Comparison of ENCODE assay signal across 10 cellular contexts in the genomic region with DNA sequence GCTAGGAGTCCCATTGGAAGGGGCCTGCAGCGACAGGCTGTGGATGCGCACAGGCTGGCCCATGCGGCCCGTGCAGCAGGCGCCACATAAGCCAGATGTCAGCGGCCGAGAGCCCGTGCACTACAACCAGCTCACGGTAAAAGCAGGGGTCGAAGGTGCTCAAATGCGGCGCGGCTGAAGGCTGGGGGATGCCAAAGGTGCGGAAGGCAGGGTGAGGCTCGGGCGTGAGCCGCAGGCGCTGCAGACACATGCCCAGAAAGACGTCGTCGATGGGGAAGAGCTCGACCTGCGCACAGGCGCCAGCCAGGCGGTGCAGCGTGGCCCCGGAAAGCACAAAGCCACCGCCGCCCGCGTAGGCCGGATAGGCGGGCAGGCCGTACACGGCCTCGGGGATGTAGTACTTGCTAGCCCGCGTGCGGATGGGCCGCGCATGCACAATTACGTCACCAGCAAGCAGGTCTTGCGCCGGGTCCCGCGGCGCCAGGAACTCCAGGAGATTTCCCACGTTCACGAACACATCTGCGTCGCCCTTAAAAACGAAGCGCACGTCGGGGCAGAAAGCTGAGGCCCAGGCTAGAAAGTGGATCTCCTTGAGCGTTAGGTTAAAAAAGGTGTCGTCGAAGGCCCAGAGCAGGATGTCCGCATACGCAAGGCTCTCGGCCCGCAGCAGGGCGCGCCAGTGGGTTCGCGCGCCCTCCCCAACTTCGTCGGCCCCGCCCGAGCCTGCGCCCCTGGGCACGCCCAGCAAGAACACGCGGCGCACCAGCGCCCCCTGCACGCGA. TPM values are rescaled to one million over a fixed set of nuclear protein-coding genes. Genes with fewer than 3 reads are reported as not detected.
A peak's percentile ranks its signal among the peaks of the same experiment; 100 is the strongest.
DNase-seq lines count a peak whose midpoint lies in the region; ATAC-seq, FAIRE-seq and TF ChIP-seq lines count a peak whose summit lies in the region.
"Had no signal": no experiment of that assay in that cellular context is flagged by ENCODE, and none has a peak within 500 bp of the region (broad histone marks: within the 10 kb centered on the region; RNA-seq: fewer than 3 reads in every experiment).

No MANE protein-coding gene starts in this region.

- H3K27ac Mint-ChIP-seq in activated naive CD4-positive, alpha-beta T cell treated with anti-CD3 and anti-CD28 coated beads, Interleukin-2, amount 10 ng/mL, durations not matched to agents 7 days and 5 days = no peak overlapping the region
- no peak overlapping the region for H3K27ac Mint-ChIP-seq in activated T-helper 1 cell treated with anti-CD3 and anti-CD28 coated beads, Interleukin-12 subunit alpha, Interleukin-12 subunit beta, Interleukin-2, Interleukin-4 antibody, amounts not matched to agents 30 ng/mL and 10 ng/mL and 1 ng/mL, durations not matched to agents 14 hours and 24 hours and 36 hours

- peak overlapping the region; percentile 26 for H3K4me3 Mint-ChIP-seq in activated naive CD4-positive, alpha-beta T cell treated with anti-CD3 and anti-CD28 coated beads, Interleukin-2, amount 10 ng/mL, durations not matched to agents 7 days and 5 days
- H3K4me3 Mint-ChIP-seq in activated T-helper 1 cell treated with anti-CD3 and anti-CD28 coated beads, Interleukin-12 subunit alpha, Interleukin-12 subunit beta, Interleukin-2, Interleukin-4 antibody, amounts not matched to agents 30 ng/mL and 10 ng/mL and 1 ng/mL, durations not matched to agents 14 hours and 24 hours and 36 hours = peak overlapping the region; percentile 59

- peaks cover 19 to 28% of the 10 kb centered on the region in 2 donors for H3K36me3 ChIP-seq in kidney (ENCODE audit: control insufficient read depth in 1 of 2, insufficient read depth in 2 of 2, low read length in 2 of 2)
- peaks cover 26 to 58% (median 50%) of the 10 kb centered on the region in 4 donors for H3K36me3 ChIP-seq in stomach

- H3K9me3 ChIP-seq in kidney (ENCODE audit: control insufficient read depth in 1 of 2, low read length in 2 of 2) = no peaks in the 10 kb centered on the region
- no peaks in the 10 kb centered on the region for H3K9me3 ChIP-seq in stomach

- no peak for DNase-seq in activated naive CD4-positive, alpha-beta T cell treated with anti-CD3 and anti-CD28 coated beads, Interleukin-2, amount 10 ng/mL, durations not matched to agents 7 days and 5 days
- no peak for DNase-seq in activated naive CD4-positive, alpha-beta T cell treated with anti-CD3 and anti-CD28 coated beads, Interleukin-2, amount 50 U/mL, for 16 hours
- DNase-seq in activated T-helper 1 cell treated with anti-CD3 and anti-CD28 coated beads, Interleukin-12 subunit alpha, Interleukin-12 subunit beta, Interleukin-2, Interleukin-4 antibody, amounts not matched to agents 30 ng/mL and 10 ng/mL and 1 ng/mL, durations not matched to agents 14 hours and 24 hours and 36 hours (ENCODE audit: low spot score) = no peak
- DNase-seq in kidney = peak; percentile 79
- DNase-seq in stomach = no peak
- DNase-seq in pons (ENCODE audit: low spot score) = no peak
- DNase-seq in NCI-H2081 (lab: John Stamatoyannopoulos, UW) = no peak

- peaks cover 35% of the 10 kb centered on the region for H3K4me1 Mint-ChIP-seq in activated naive CD4-positive, alpha-beta T cell treated with anti-CD3 and anti-CD28 coated beads, Interleukin-2, amount 10 ng/mL, durations not matched to agents 7 days and 5 days
- peaks cover 29% of the 10 kb centered on the region for H3K4me1 Mint-ChIP-seq in activated T-helper 1 cell treated with anti-CD3 and anti-CD28 coated beads, Interleukin-12 subunit alpha, Interleukin-12 subunit beta, Interleukin-2, Interleukin-4 antibody, amounts not matched to agents 30 ng/mL and 10 ng/mL and 1 ng/mL, durations not matched to agents 14 hours and 24 hours and 36 hours (ENCODE audit: low read depth)

- H3K4me3 ChIP-seq in kidney (ENCODE audit: low read length in 2 of 2) (no peak overlapping the region), stomach (peak overlapping the region in 3 of 4 donors; percentile 61 to 64 (median 62))

- H3K4me1 ChIP-seq in kidney (ENCODE audit: control insufficient read depth in 1 of 2, insufficient read depth in 1 of 2, low read depth in 1 of 2, low read length in 2 of 2) (peaks cover 0 to 14% of the 10 kb centered on the region in 2 donors), stomach (peaks cover 8 to 30% (median 26%) of the 10 kb centered on the region in 4 donors)

- peaks cover 0 to 24% (median 0%) of the 10 kb centered on the region in 3 donors for H3K27me3 ChIP-seq in stomach

- 63 to 71% (median 67%) methylated on average over 53 to 79 of the region's 79 CpGs for WGBS in stomach, 5 donors

- no peak for ATAC-seq in HG02981 (IDR thresholded peaks at IDR 0.05; ENCODE audit: unreplicated experiment)

- H3K9me3 Mint-ChIP-seq in activated naive CD4-positive, alpha-beta T cell treated with anti-CD3 and anti-CD28 coated beads, Interleukin-2, amount 10 ng/mL, durations not matched to agents 7 days and 5 days = no peaks in the 10 kb centered on the region
- no peaks in the 10 kb centered on the region for H3K9me3 Mint-ChIP-seq in activated T-helper 1 cell treated with anti-CD3 and anti-CD28 coated beads, Interleukin-12 subunit alpha, Interleukin-12 subunit beta, Interleukin-2, Interleukin-4 antibody, amounts not matched to agents 30 ng/mL and 10 ng/mL and 1 ng/mL, durations not matched to agents 14 hours and 24 hours and 36 hours

- intact Hi-C loops in activated T-helper 1 cell treated with anti-CD3 and anti-CD28 coated beads, Interleukin-12 subunit alpha, Interleukin-12 subunit beta, Interleukin-2, Interleukin-4 antibody, amounts not matched to agents 30 ng/mL and 10 ng/mL and 1 ng/mL, durations not matched to agents 14 hours and 24 hours and 36 hours (cut with micrococcal nuclease) = loop anchor here (2.0 kb wide), 1 partner anchor 41 kb away; a partner anchor contains a TSS
- intact Hi-C loops in kidney (cut with DNase I) (no loop called here), stomach (cut with DNase I; ENCODE audit: low total_unique reads) (loop anchor here (5.0 kb wide), 1 partner anchor 172 kb away; no protein-coding TSS in a partner anchor)

- peaks cover 55% of the 10 kb centered on the region for H3K36me3 Mint-ChIP-seq in activated naive CD4-positive, alpha-beta T cell treated with anti-CD3 and anti-CD28 coated beads, Interleukin-2, amount 10 ng/mL, durations not matched to agents 7 days and 5 days
- H3K36me3 Mint-ChIP-seq in activated T-helper 1 cell treated with anti-CD3 and anti-CD28 coated beads, Interleukin-12 subunit alpha, Interleukin-12 subunit beta, Interleukin-2, Interleukin-4 antibody, amounts not matched to agents 30 ng/mL and 10 ng/mL and 1 ng/mL, durations not matched to agents 14 hours and 24 hours and 36 hours (ENCODE audit: low read depth) = peaks cover 28% of the 10 kb centered on the region

- peaks cover 16% of the 10 kb centered on the region for H3K27me3 Mint-ChIP-seq in activated naive CD4-positive, alpha-beta T cell treated with anti-CD3 and anti-CD28 coated beads, Interleukin-2, amount 10 ng/mL, durations not matched to agents 7 days and 5 days
- H3K27me3 Mint-ChIP-seq in activated T-helper 1 cell treated with anti-CD3 and anti-CD28 coated beads, Interleukin-12 subunit alpha, Interleukin-12 subunit beta, Interleukin-2, Interleukin-4 antibody, amounts not matched to agents 30 ng/mL and 10 ng/mL and 1 ng/mL, durations not matched to agents 14 hours and 24 hours and 36 hours (ENCODE audit: insufficient read depth) = no peaks in the 10 kb centered on the region

- H3K9ac ChIP-seq in kidney (ENCODE audit: low read length in 2 of 2) = no peak overlapping the region

- TF ChIP-seq EP300 in stomach (IDR thresholded peaks at IDR 0.05) = no peak

- TF ChIP-seq CTCF in kidney (IDR thresholded peaks at IDR 0.05; ENCODE audit: borderline replicate concordance, extremely low read depth, insufficient read depth) (no peak), stomach (IDR thresholded peaks at IDR 0.05) (no peak)

- FAIRE-seq in kidney (lab: Jason Lieb, UNC) = no peak

- no peak for TF ChIP-seq POLR2A in stomach (IDR thresholded peaks at IDR 0.05)

- H3K27ac ChIP-seq in kidney (ENCODE audit: low read depth in 2 of 2, low read length in 2 of 2) (no peak overlapping the region), stomach (peak overlapping the region in 3 of 5 donors; percentile 85 to 91 (median 89))
- H3K27ac ChIP-seq: cardiac muscle cell, VCaP had no signal

- CTCF ChIA-PET in activated naive CD4-positive, alpha-beta T cell treated with anti-CD3 and anti-CD28 coated beads, Interleukin-2, amount 10 ng/mL, durations not matched to agents 7 days and 5 days (lab: Charles Lee) = interaction anchor here (1.4 to 1.6 kb wide), 2 partner anchors 132 to 136 kb away, joined by 3 to 7 read pairs; no protein-coding TSS in a partner anchor

RNA-seq across cellular contexts. Expression of a gene that starts 1.3 kb away (rescaled TPM):
- 6.2 TPM in 2 replicates for total RNA-seq in activated T-helper 1 cell treated with anti-CD3 and anti-CD28 coated beads, Interleukin-12 subunit alpha, Interleukin-12 subunit beta, Interleukin-2, Interleukin-4 antibody, amounts not matched to agents 30 ng/mL and 10 ng/mL and 1 ng/mL, durations not matched to agents 14 hours and 24 hours and 36 hours
- total RNA-seq in kidney (16.7 TPM), stomach (10 to 100 TPM in 1 of 5 donors, 1 to 10 TPM in 3, under 1 TPM in 1; 0.58 to 11.2 (median 4.3) TPM)
- polyA plus RNA-seq in kidney (ENCODE audit: insufficient read depth, low read depth, low replicate concordance) (12.1 TPM), stomach (1 to 10 TPM; 3.5 to 7.9 (median 4.0) TPM)

RNA-seq across cellular contexts. Expression of a gene that starts 10.2 kb away (rescaled TPM):
- total RNA-seq in activated T-helper 1 cell treated with anti-CD3 and anti-CD28 coated beads, Interleukin-12 subunit alpha, Interleukin-12 subunit beta, Interleukin-2, Interleukin-4 antibody, amounts not matched to agents 30 ng/mL and 10 ng/mL and 1 ng/mL, durations not matched to agents 14 hours and 24 hours and 36 hours = 29.0 TPM in 2 replicates
- total RNA-seq in kidney (27.1 TPM), stomach (100 to 1,000 TPM in 1 of 5 donors, 10 to 100 TPM in 4; 10.6 to 112 (median 38.4) TPM)
- polyA plus RNA-seq in kidney (ENCODE audit: insufficient read depth, low read depth, low replicate concordance) (30.2 TPM), stomach (10 to 100 TPM; 18.9 to 39.4 (median 34.8) TPM)

RNA-seq across cellular contexts. Expression of a gene that starts 10.3 kb away (rescaled TPM):
- 19.3 and 22.4 TPM in 2 replicates for total RNA-seq in activated T-helper 1 cell treated with anti-CD3 and anti-CD28 coated beads, Interleukin-12 subunit alpha, Interleukin-12 subunit beta, Interleukin-2, Interleukin-4 antibody, amounts not matched to agents 30 ng/mL and 10 ng/mL and 1 ng/mL, durations not matched to agents 14 hours and 24 hours and 36 hours
- total RNA-seq in kidney (19.8 TPM), stomach (100 to 1,000 TPM in 1 of 5 donors, 10 to 100 TPM in 3, 1 to 10 TPM in 1; 5.5 to 412 (median 51.3) TPM)
- polyA plus RNA-seq in kidney (ENCODE audit: insufficient read depth, low read depth, low replicate concordance) (9.5 TPM), stomach (10 to 100 TPM in 2 of 3 donors, 1 to 10 TPM in 1; 8.3 to 18.3 (median 10.7) TPM)

RNA-seq across cellular contexts. Expression of a gene that starts 15.1 kb away (rescaled TPM):
- total RNA-seq in activated T-helper 1 cell treated with anti-CD3 and anti-CD28 coated beads, Interleukin-12 subunit alpha, Interleukin-12 subunit beta, Interleukin-2, Interleukin-4 antibody, amounts not matched to agents 30 ng/mL and 10 ng/mL and 1 ng/mL, durations not matched to agents 14 hours and 24 hours and 36 hours = 30.3 and 36.8 TPM in 2 replicates
- total RNA-seq in kidney (37.9 TPM), stomach (100 to 1,000 TPM in 1 of 5 donors, 10 to 100 TPM in 3, 1 to 10 TPM in 1; 9.5 to 630 (median 36.5) TPM)
- polyA plus RNA-seq in kidney (ENCODE audit: insufficient read depth, low read depth, low replicate concordance) (26.7 TPM), stomach (10 to 100 TPM; 23.8 to 65.4 (median 27.9) TPM)

RNA-seq across cellular contexts. Expression of a gene that starts 20.9 kb away (rescaled TPM):
- 19.0 and 22.9 TPM in 2 replicates for total RNA-seq in activated T-helper 1 cell treated with anti-CD3 and anti-CD28 coated beads, Interleukin-12 subunit alpha, Interleukin-12 subunit beta, Interleukin-2, Interleukin-4 antibody, amounts not matched to agents 30 ng/mL and 10 ng/mL and 1 ng/mL, durations not matched to agents 14 hours and 24 hours and 36 hours
- 36.4 TPM for total RNA-seq in kidney
- polyA plus RNA-seq in kidney (ENCODE audit: insufficient read depth, low read depth, low replicate concordance) = 35.3 TPM
- total RNA-seq in stomach = 100 to 1,000 TPM in 1 of 5 donors, 10 to 100 TPM in 4; 11.4 to 492 (median 39.4) TPM
- polyA plus RNA-seq in stomach = 10 to 100 TPM; 17.2 to 59.7 (median 21.5) TPM

Comparison
In these comparisons a context has a peak if more than half of its experiments do, and no peak if none do; other contexts are left out.
1. H3K27ac ChIP-seq: peak in stomach (3 of 5); none in kidney (0 of 2).
2. H3K4me3 ChIP-seq: peak in stomach (3 of 4); none in kidney (0 of 2).